10 cellular contexts compared by ENCODE assay signal in the genomic region with DNA sequence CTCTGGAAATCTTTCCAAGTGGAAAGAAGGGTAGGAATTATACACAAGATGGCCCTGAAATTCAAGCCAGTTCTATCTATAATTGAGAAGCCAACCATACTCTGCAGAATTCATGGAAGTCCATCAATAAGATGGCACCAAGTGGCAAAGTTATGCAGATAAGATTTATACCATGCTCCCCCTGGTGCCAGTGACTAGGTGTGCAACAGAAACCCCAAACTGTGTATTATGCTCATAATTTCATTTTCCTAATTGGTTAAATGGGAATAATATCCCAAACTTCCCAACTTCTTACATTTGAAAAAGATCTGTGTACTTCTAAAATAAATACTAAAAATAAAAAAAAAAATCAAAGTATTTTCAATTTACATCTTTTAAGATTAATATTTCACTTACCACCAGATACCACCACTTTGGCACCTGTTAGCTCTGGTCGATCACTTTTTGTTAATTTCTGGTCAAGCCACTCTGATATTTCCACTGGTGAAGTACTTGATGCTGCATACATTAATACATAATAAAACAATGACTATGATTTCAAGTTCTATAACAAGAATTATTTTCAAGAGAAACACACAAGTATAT. TPM values are rescaled to one million over a fixed set of nuclear protein-coding genes. Genes with fewer than 3 reads are reported as not detected.
A peak's percentile ranks its signal among the peaks of the same experiment; 100 is the strongest.
DNase-seq lines count a peak whose midpoint lies in the region; ATAC-seq, FAIRE-seq and TF ChIP-seq lines count a peak whose summit lies in the region.
"Had no signal": no experiment of that assay in that cellular context is flagged by ENCODE, and none has a peak within 500 bp of the region (broad histone marks: within the 10 kb centered on the region; RNA-seq: fewer than 3 reads in every experiment).

No MANE protein-coding gene starts in this region.

- peak in 7 of 9 donors; percentile 32 to 50 (median 37) for TF ChIP-seq CTCF in heart right ventricle (IDR thresholded peaks at IDR 0.05)
- peak; percentile 37 to 55 for TF ChIP-seq CTCF in endothelial cell of umbilical vein (IDR thresholded peaks at IDR 0.05; ENCODE audit: extremely low read depth in 1 of 2, insufficient read depth in 1 of 2, low read depth in 1 of 2, low read length in 2 of 2)

- H3K9ac ChIP-seq in endothelial cell of umbilical vein (replicated peaks; ENCODE audit: extremely low read depth, insufficient read depth, low read length) = no peak overlapping the region

- POLR2A ChIA-PET in endothelial cell of umbilical vein (lab: Charles Lee) = no interaction called here

- no TSS peak for BruUV-seq in endothelial cell of umbilical vein (replicated peaks; lab: Mats Ljungman, UMichigan)

- no peak for TF ChIP-seq POLR2A in endothelial cell of umbilical vein (IDR thresholded peaks at IDR 0.05; ENCODE audit: low read depth, low read length)

- ATAC-seq in heart right ventricle = no peak
- no peak for ATAC-seq in Right ventricle myocardium superior (ENCODE audit: poor library complexity)
- no peak for ATAC-seq in GM21528 (IDR thresholded peaks at IDR 0.05; ENCODE audit: low FRiP score, unreplicated experiment)
- ATAC-seq in GM19023 (IDR thresholded peaks at IDR 0.05; ENCODE audit: unreplicated experiment) = no peak
- ATAC-seq: esophagus mucosa had no signal

- H3K4me3 ChIP-seq in heart right ventricle (no peak overlapping the region), endothelial cell of umbilical vein (replicated peaks in 1 of 3; ENCODE audit: insufficient read depth in 1 of 3, low read depth in 1 of 3, low read length in 3 of 3) (no peak overlapping the region)

- H3K79me2 ChIP-seq in endothelial cell of umbilical vein (ENCODE audit: control insufficient read depth, insufficient read depth, low read length) = no peaks in the 10 kb centered on the region

- peaks cover 0 to 15% (median 0%) of the 10 kb centered on the region in 9 donors for H3K4me1 ChIP-seq in heart right ventricle
- no peaks in the 10 kb centered on the region for H3K4me1 ChIP-seq in endothelial cell of umbilical vein (ENCODE audit: control insufficient read depth, extremely low read depth, insufficient read depth, low read length)

- dilution Hi-C loops in endothelial cell of umbilical vein (cut with MboI; ENCODE audit: extremely low pct_ligation_motif_present, low sequenced_read_pairs) = no loop called here

- DNase-seq in heart right ventricle (no peak), Right ventricle myocardium superior (no peak), NCI-H524 treated with DMSO at 0.1 percent for 48 hours (lab: John Stamatoyannopoulos, UW) (peak; percentile 14), endothelial cell of umbilical vein (ENCODE audit: low read depth, low spot score) (peak; percentile 28), urothelium cell line (ENCODE audit: low spot score) (peak; percentile 21)
- DNase-seq in activated CD8-positive, alpha-beta memory T cell treated with anti-CD3 and anti-CD28 coated beads for 24 hours = no peak
- DNase-seq: activated B cell treated with CpG ODN at 0.5 μM for 24 hours had no signal

- H3K27me3 ChIP-seq in heart right ventricle (no peaks in the 10 kb centered on the region), endothelial cell of umbilical vein (ENCODE audit: control insufficient read depth in 2 of 2, insufficient read depth in 2 of 2, low read length in 2 of 2) (no peaks in the 10 kb centered on the region)

- intact Hi-C loops in heart right ventricle (cut with DNase I) = no loop called here
- intact Hi-C loops in Right ventricle myocardium superior (cut with DNase I) = no loop called here
- intact Hi-C loops in endothelial cell of umbilical vein (cut with micrococcal nuclease) = loop anchor here (2.0 to 10.0 kb wide), 2 partner anchors 51 to 95 kb away; no protein-coding TSS in a partner anchor

- no peaks in the 10 kb centered on the region for H4K20me1 ChIP-seq in endothelial cell of umbilical vein (replicated peaks; ENCODE audit: control insufficient read depth, extremely low read depth, insufficient read depth, low read length)

- CTCF ChIA-PET in endothelial cell of umbilical vein (lab: Charles Lee) = interaction anchor here (0.6 to 3.1 kb wide), 12 partner anchors 9 to 562 kb away, joined by 3 to 20 read pairs (median 4); no protein-coding TSS in a partner anchor

- H3K27ac ChIP-seq in heart right ventricle = no peak overlapping the region
- H3K27ac ChIP-seq in endothelial cell of umbilical vein (ENCODE audit: insufficient read depth, low read depth, low read length) = no peak overlapping the region

- H3K36me3 ChIP-seq in heart right ventricle = peaks cover 0 to 91% (median 48%) of the 10 kb centered on the region in 9 donors
- H3K36me3 ChIP-seq in endothelial cell of umbilical vein (ENCODE audit: control insufficient read depth in 2 of 2, extremely low read depth in 1 of 2, insufficient read depth in 2 of 2, low read length in 2 of 2) = peaks cover 4 to 11% of the 10 kb centered on the region in 2 experiments

- 94 to 96% methylated on average over 1 of the region's 1 CpG for WGBS in heart right ventricle, 2 donors

- H2AFZ ChIP-seq in endothelial cell of umbilical vein (ENCODE audit: low read depth, low read length) = no peak overlapping the region

- FAIRE-seq in endothelial cell of umbilical vein (lab: Jason Lieb, UNC) = peak; percentile 62
- no peak for FAIRE-seq in urothelium cell line (lab: Jason Lieb, UNC)

- no peak overlapping the region for H3K4me2 ChIP-seq in endothelial cell of umbilical vein (ENCODE audit: insufficient read depth, low read length)

- H3K9me1 ChIP-seq in endothelial cell of umbilical vein (replicated peaks; ENCODE audit: control insufficient read depth, extremely low read depth, insufficient read depth, low read length) = no peaks in the 10 kb centered on the region

- H3K9me3 ChIP-seq in heart right ventricle = no peaks in the 10 kb centered on the region
- H3K9me3 ChIP-seq in endothelial cell of umbilical vein (replicated peaks; ENCODE audit: control insufficient read depth, insufficient read depth, low read length) = no peaks in the 10 kb centered on the region

TF ChIP-seq in endothelial cell of umbilical vein, 7 proteins besides CTCF, POLR2A, EP300 and RAD21:
- TF ChIP-seq FOS (IDR thresholded peaks at IDR 0.05; ENCODE audit: borderline replicate concordance, insufficient read depth, low read length) (no peak), MYC (IDR thresholded peaks at IDR 0.05; ENCODE audit: low read depth, low read length) (no peak), JUN (IDR thresholded peaks at IDR 0.05; ENCODE audit: borderline replicate concordance, insufficient read depth, insufficient read length, low read depth) (no peak), EZH2 (IDR thresholded peaks at IDR 0.05; ENCODE audit: borderline replicate concordance, low read depth, low read length, severe bottlenecking) (no peak), POLR2AphosphoS5 (IDR thresholded peaks at IDR 0.05; ENCODE audit: insufficient read depth, low read depth, low read length) (no peak), GATA2 (IDR thresholded peaks at IDR 0.05; ENCODE audit: insufficient read depth, insufficient read length, low read depth, low read length) (no peak)
- TF ChIP-seq, protein P1, sequence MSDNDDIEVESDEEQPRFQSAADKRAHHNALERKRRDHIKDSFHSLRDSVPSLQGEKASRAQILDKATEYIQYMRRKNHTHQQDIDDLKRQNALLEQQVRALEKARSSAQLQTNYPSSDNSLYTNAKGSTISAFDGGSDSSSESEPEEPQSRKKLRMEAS (IDR thresholded peaks at IDR 0.05; ENCODE audit: insufficient read depth, insufficient read length) = no peak

RNA-seq across cellular contexts. Expression of a gene that starts 25.9 kb away (rescaled TPM):
- total RNA-seq in heart right ventricle = 100 to 1,000 TPM; 327 to 541 (median 464) TPM
- 100 to 1,000 TPM; 103 to 217 TPM for polyA plus RNA-seq in heart right ventricle
- total RNA-seq in Right ventricle myocardium superior = 539 TPM
- 116 and 123 TPM in 2 replicates for total RNA-seq in endothelial cell of umbilical vein
- 75.8 and 102 TPM in 2 replicates for polyA plus RNA-seq in endothelial cell of umbilical vein
- polyA plus RNA-seq in endothelial cell of umbilical vein (2011; cell fraction: cytosol; rRNA removed) = 137 and 154 TPM in 2 replicates
- 85.8 and 105 TPM in 2 replicates for polyA plus RNA-seq in endothelial cell of umbilical vein (2011; cell fraction: nucleus; rRNA removed)
- polyA plus RNA-seq in endothelial cell of umbilical vein (2012) = 162 and 177 TPM in 2 replicates
- 93.1 and 110 TPM in 2 replicates for polyA minus RNA-seq in endothelial cell of umbilical vein
- 143 TPM for polyA minus RNA-seq in endothelial cell of umbilical vein (2011; cell fraction: cytosol; rRNA and poly(A)+ RNA removed)
- 45.3 and 59.5 TPM in 2 replicates for polyA minus RNA-seq in endothelial cell of umbilical vein (2011; cell fraction: nucleus; rRNA and poly(A)+ RNA removed)

RNA-seq across cellular contexts. Expression of a gene that starts 51.2 kb away (rescaled TPM):
- under 1 TPM in 1 of 10 donors, not detected in 9; 0.16 TPM for total RNA-seq in heart right ventricle
- not detected for polyA plus RNA-seq in heart right ventricle
- total RNA-seq in Right ventricle myocardium superior = not detected
- total RNA-seq in endothelial cell of umbilical vein = not detected in 2 replicates
- 0.05 and 0.10 TPM in 2 replicates for polyA plus RNA-seq in endothelial cell of umbilical vein
- polyA plus RNA-seq in endothelial cell of umbilical vein (2011; cell fraction: cytosol; rRNA removed) = 0.06 TPM in 1 of 2 replicates, not detected in the other
- polyA plus RNA-seq in endothelial cell of umbilical vein (2011; cell fraction: nucleus; rRNA removed) = 0.34 TPM in 1 of 2 replicates, not detected in the other
- not detected in 2 replicates for polyA plus RNA-seq in endothelial cell of umbilical vein (2012)
- polyA minus RNA-seq in endothelial cell of umbilical vein = 0.11 TPM in 1 of 2 replicates, not detected in the other
- polyA minus RNA-seq in endothelial cell of umbilical vein (2011; cell fraction: cytosol; rRNA and poly(A)+ RNA removed) = 4.2 TPM
- polyA minus RNA-seq in endothelial cell of umbilical vein (2011; cell fraction: nucleus; rRNA and poly(A)+ RNA removed) = not detected in 2 replicates
- total RNA-seq: esophagus mucosa had no signal

Comparison
In these comparisons a context has a peak if more than half of its experiments do, and no peak if none do; other contexts are left out.
1. DNase-seq: peak in NCI-H524 treated with DMSO at 0.1 percent for 48 hours (single experiment), endothelial cell of umbilical vein (single experiment) and urothelium cell line (single experiment); none in heart right ventricle (0 of 2), Right ventricle myocardium superior (single experiment) and activated CD8-positive, alpha-beta memory T cell treated with anti-CD3 and anti-CD28 coated beads for 24 hours (single experiment).